In genomic region chr19:13095934-13096890, GRCh38 we compare ENCODE assay signal across 8 cellular contexts. TPM values are rescaled to one million over a fixed set of nuclear protein-coding genes. Genes with fewer than 3 reads are reported as not detected.
DNase-seq lines count a peak whose midpoint lies in the region; ATAC-seq and TF ChIP-seq lines count a peak whose summit lies in the region.

No MANE protein-coding gene starts in this region.

- H3K27me3 ChIP-seq in liver (ENCODE audit: control insufficient read depth in 4 of 4, insufficient read depth in 4 of 4, low read length in 3 of 4) (no peaks in the 10 kb centered on the region), foreskin keratinocyte (peaks cover 13% of the 10 kb centered on the region)

- in situ Hi-C loops in ACHN (cut with HindIII; ENCODE audit: low pct_ligation_motif_present, low pct_unique_long_range_greater_than_20kb, low sequenced_read_pairs), result no loop called here

- H3K27me3 Mint-ChIP-seq in IgD-negative memory B cell, result peaks cover 5% of the 10 kb centered on the region
- H3K27me3 Mint-ChIP-seq in activated naive CD8-positive, alpha-beta T cell treated with anti-CD3 and anti-CD28 coated beads for 36 hours, result peaks cover 52% of the 10 kb centered on the region

- ATAC-seq in GM18861 (IDR thresholded peaks at IDR 0.05; ENCODE audit: unreplicated experiment), result no peak
- ATAC-seq in foreskin keratinocyte, result no peak
- ATAC-seq in GM19324 (IDR thresholded peaks at IDR 0.05; ENCODE audit: low FRiP score, unreplicated experiment), result no peak

- peak; percentile 16 to 67 for TF ChIP-seq RAD21 in liver (IDR thresholded peaks at IDR 0.05)

- H3K9ac ChIP-seq in liver (ENCODE audit: low read depth in 1 of 2, low read length in 2 of 2), result no peak overlapping the region

- H3K27ac Mint-ChIP-seq in IgD-negative memory B cell, result peak overlapping the region; percentile 94 to 96 (median 95)
- H3K27ac Mint-ChIP-seq in activated naive CD8-positive, alpha-beta T cell treated with anti-CD3 and anti-CD28 coated beads for 36 hours, result peak overlapping the region; percentile 5

- peaks cover 23 to 44% (median 27%) of the 10 kb centered on the region in 4 donors for H3K4me1 ChIP-seq in liver (ENCODE audit: control insufficient read depth in 4 of 4, insufficient read depth in 4 of 4, low read length in 3 of 4)
- H3K4me1 ChIP-seq in foreskin keratinocyte, result no peaks in the 10 kb centered on the region

- H3K4me3 ChIP-seq in liver (ENCODE audit: low read depth in 1 of 3, low read length in 3 of 3), result peak overlapping the region in 1 of 3 donors; percentile 11

- H3K27ac ChIP-seq in liver (ENCODE audit: low read depth in 1 of 2, low read length in 2 of 2), result peak overlapping the region; percentile 19 to 50
- H3K27ac ChIP-seq in foreskin keratinocyte, result no peak overlapping the region

- peak overlapping the region; percentile 90 to 99 (median 94) for H3K4me3 Mint-ChIP-seq in IgD-negative memory B cell
- peak overlapping the region; percentile 25 for H3K4me3 Mint-ChIP-seq in activated naive CD8-positive, alpha-beta T cell treated with anti-CD3 and anti-CD28 coated beads for 36 hours

- peaks cover 0 to 1% (median 0%) of the 10 kb centered on the region in 3 donors for H3K9me3 Mint-ChIP-seq in IgD-negative memory B cell
- H3K9me3 Mint-ChIP-seq in activated naive CD8-positive, alpha-beta T cell treated with anti-CD3 and anti-CD28 coated beads for 36 hours, result peaks cover 4% of the 10 kb centered on the region

- H3K9me3 ChIP-seq in liver (ENCODE audit: control insufficient read depth in 4 of 4, low read length in 3 of 4), result no peaks in the 10 kb centered on the region

- TF ChIP-seq CTCF in liver (IDR thresholded peaks at IDR 0.05; ENCODE audit: low read depth, low read length, missing input control), result peak; percentile 42
- TF ChIP-seq CTCF in foreskin keratinocyte (conservative IDR thresholded peaks at IDR 0.05), result no peak

- peaks cover 21 to 25% (median 23%) of the 10 kb centered on the region in 3 donors for H3K4me1 Mint-ChIP-seq in IgD-negative memory B cell
- peaks cover 32% of the 10 kb centered on the region for H3K4me1 Mint-ChIP-seq in activated naive CD8-positive, alpha-beta T cell treated with anti-CD3 and anti-CD28 coated beads for 36 hours

- H3K36me3 ChIP-seq in liver (ENCODE audit: control insufficient read depth in 4 of 4, insufficient read depth in 3 of 4, low read depth in 1 of 4, low read length in 3 of 4), result peaks cover 0 to 6% (median 2%) of the 10 kb centered on the region in 4 donors

- peaks cover 1% of the 10 kb centered on the region for H3K36me3 Mint-ChIP-seq in IgD-negative memory B cell
- peaks cover 7% of the 10 kb centered on the region for H3K36me3 Mint-ChIP-seq in activated naive CD8-positive, alpha-beta T cell treated with anti-CD3 and anti-CD28 coated beads for 36 hours

- DNase-seq in AML-193 (lab: John Stamatoyannopoulos, UW) (peak; percentile 63), foreskin keratinocyte (no peak), ACHN (no peak)
- DNase-seq in activated naive CD8-positive, alpha-beta T cell treated with anti-CD3 and anti-CD28 coated beads for 36 hours, result no peak

- WGBS in liver, result 32% methylated on average over 44 of the region's 44 CpGs

TF ChIP-seq in liver, 16 proteins besides CTCF, POLR2A, EP300 and RAD21:
- TF ChIP-seq ATF3 (IDR thresholded peaks at IDR 0.05) (no peak), HNF4A (conservative IDR thresholded peaks at IDR 0.05) (peak in 1 of 2 donors; percentile 23), NR2F2 (IDR thresholded peaks at IDR 0.05) (no peak), FOXA2 (IDR thresholded peaks at IDR 0.05) (no peak), HNF4G (IDR thresholded peaks at IDR 0.05) (peak; percentile 11), EGR1 (IDR thresholded peaks at IDR 0.05; ENCODE audit: low read depth in 2 of 2) (no peak), GABPA (IDR thresholded peaks at IDR 0.05 in 1 of 2, conservative IDR thresholded peaks at IDR 0.05 in 1 of 2) (no peak), RXRA (IDR thresholded peaks at IDR 0.05) (peak; percentile 68 to 78)
- TF ChIP-seq, protein P1, sequence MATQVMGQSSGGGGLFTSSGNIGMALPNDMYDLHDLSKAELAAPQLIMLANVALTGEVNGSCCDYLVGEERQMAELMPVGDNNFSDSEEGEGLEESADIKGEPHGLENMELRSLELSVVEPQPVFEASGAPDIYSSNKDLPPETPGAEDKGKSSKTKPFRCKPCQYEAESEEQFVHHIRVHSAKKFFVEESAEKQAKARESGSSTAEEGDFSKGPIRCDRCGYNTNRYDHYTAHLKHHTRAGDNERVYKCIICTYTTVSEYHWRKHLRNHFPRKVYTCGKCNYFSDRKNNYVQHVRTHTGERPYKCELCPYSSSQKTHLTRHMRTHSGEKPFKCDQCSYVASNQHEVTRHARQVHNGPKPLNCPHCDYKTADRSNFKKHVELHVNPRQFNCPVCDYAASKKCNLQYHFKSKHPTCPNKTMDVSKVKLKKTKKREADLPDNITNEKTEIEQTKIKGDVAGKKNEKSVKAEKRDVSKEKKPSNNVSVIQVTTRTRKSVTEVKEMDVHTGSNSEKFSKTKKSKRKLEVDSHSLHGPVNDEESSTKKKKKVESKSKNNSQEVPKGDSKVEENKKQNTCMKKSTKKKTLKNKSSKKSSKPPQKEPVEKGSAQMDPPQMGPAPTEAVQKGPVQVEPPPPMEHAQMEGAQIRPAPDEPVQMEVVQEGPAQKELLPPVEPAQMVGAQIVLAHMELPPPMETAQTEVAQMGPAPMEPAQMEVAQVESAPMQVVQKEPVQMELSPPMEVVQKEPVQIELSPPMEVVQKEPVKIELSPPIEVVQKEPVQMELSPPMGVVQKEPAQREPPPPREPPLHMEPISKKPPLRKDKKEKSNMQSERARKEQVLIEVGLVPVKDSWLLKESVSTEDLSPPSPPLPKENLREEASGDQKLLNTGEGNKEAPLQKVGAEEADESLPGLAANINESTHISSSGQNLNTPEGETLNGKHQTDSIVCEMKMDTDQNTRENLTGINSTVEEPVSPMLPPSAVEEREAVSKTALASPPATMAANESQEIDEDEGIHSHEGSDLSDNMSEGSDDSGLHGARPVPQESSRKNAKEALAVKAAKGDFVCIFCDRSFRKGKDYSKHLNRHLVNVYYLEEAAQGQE (IDR thresholded peaks at IDR 0.05), result no peak
TF ChIP-seq in liver: peak in this region for 3.

RNA-seq across cellular contexts. Expression of gene LYL1, which starts 6.4 kb away (rescaled TPM):
- polyA plus RNA-seq in IgD-negative memory B cell, result 90.1 TPM
- total RNA-seq in activated naive CD8-positive, alpha-beta T cell treated with anti-CD3 and anti-CD28 coated beads for 36 hours, result 1 to 10 TPM; 2.6 to 2.9 TPM
- total RNA-seq in liver, result 10 to 100 TPM in 1 of 2 donors, 1 to 10 TPM in 1; 2.0 to 69.7 TPM
- 1 to 10 TPM in 1 of 2 donors, under 1 TPM in 1; 0.35 to 2.6 TPM for polyA plus RNA-seq in liver
- total RNA-seq in foreskin keratinocyte, result 1.9 and 2.1 TPM in 2 replicates
- 1.6 and 2.7 TPM in 2 replicates for polyA plus RNA-seq in foreskin keratinocyte

RNA-seq across cellular contexts. Expression of gene TRMT1, which starts 20.3 kb away (rescaled TPM):
- polyA plus RNA-seq in IgD-negative memory B cell (30.7 TPM), liver (10 to 100 TPM in 1 of 2 donors, 1 to 10 TPM in 1; 9.8 to 13.7 TPM), foreskin keratinocyte (43.4 and 44.8 TPM in 2 replicates)
- 100 to 1,000 TPM; 114 TPM for total RNA-seq in activated naive CD8-positive, alpha-beta T cell treated with anti-CD3 and anti-CD28 coated beads for 36 hours
- total RNA-seq in liver (10 to 100 TPM in 1 of 2 donors, 1 to 10 TPM in 1; 8.3 to 15.6 TPM), foreskin keratinocyte (35.7 and 37.7 TPM in 2 replicates)

RNA-seq across cellular contexts. Expression of gene NACC1, which starts 21.9 kb away (rescaled TPM):
- 2.7 TPM for polyA plus RNA-seq in IgD-negative memory B cell
- 10 to 100 TPM; 81.2 to 83.8 TPM for total RNA-seq in activated naive CD8-positive, alpha-beta T cell treated with anti-CD3 and anti-CD28 coated beads for 36 hours
- total RNA-seq in liver, result 10 to 100 TPM; 16.7 to 18.7 TPM
- 10 to 100 TPM in 1 of 2 donors, under 1 TPM in 1; 0.86 to 24.7 TPM for polyA plus RNA-seq in liver
- total RNA-seq in foreskin keratinocyte, result 71.7 and 72.6 TPM in 2 replicates
- polyA plus RNA-seq in foreskin keratinocyte, result 32.9 and 36.7 TPM in 2 replicates

RNA-seq across cellular contexts. Expression of gene STX10, which starts 54.0 kb away (rescaled TPM):
- polyA plus RNA-seq in IgD-negative memory B cell (52.8 TPM), liver (10 to 100 TPM; 19.2 to 32.7 TPM), foreskin keratinocyte (95.3 and 97.5 TPM in 2 replicates)
- total RNA-seq in activated naive CD8-positive, alpha-beta T cell treated with anti-CD3 and anti-CD28 coated beads for 36 hours, result 10 to 100 TPM; 53.3 to 55.0 TPM
- total RNA-seq in liver (10 to 100 TPM; 15.7 to 23.3 TPM), foreskin keratinocyte (66.7 and 69.4 TPM in 2 replicates)

RNA-seq across cellular contexts. Expression of gene IER2, which starts 54.0 kb away (rescaled TPM):
- polyA plus RNA-seq in IgD-negative memory B cell (350 TPM), liver (10 to 100 TPM; 23.6 to 38.9 TPM), foreskin keratinocyte (72.2 and 90.4 TPM in 2 replicates)
- 100 to 1,000 TPM; 128 to 132 TPM for total RNA-seq in activated naive CD8-positive, alpha-beta T cell treated with anti-CD3 and anti-CD28 coated beads for 36 hours
- total RNA-seq in liver (10 to 100 TPM; 11.4 to 20.3 TPM), foreskin keratinocyte (48.2 and 51.8 TPM in 2 replicates)

Comparison
In these comparisons a context has a peak if more than half of its experiments do, and no peak if none do; other contexts are left out.
1. DNase-seq: peak in AML-193 (2 of 2); none in activated naive CD8-positive, alpha-beta T cell treated with anti-CD3 and anti-CD28 coated beads for 36 hours (single experiment), foreskin keratinocyte (0 of 2) and ACHN (single experiment).